In the genomic region with DNA sequence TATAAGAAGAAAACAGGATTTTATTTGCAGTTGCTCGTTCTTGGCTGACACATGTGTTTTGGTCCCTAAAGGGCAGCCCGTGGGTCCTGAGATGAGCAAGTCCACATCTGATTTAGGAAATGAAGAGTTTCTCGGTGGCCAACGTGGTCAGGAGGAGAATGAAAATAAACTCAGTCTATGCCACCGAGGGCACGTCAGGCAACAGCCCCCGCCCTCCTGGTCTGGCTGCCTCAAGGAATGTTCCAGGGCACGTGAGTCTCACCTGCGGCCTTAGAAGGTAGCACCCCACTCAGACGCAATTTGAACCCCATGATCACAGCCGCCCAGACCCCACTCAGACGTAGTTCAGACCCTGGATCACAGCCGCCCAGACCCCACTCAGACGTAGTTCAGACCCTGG, we compare ENCODE assay signal across 26 cellular contexts.
A peak's percentile ranks its signal among the peaks of the same experiment; 100 is the strongest.
DNase-seq lines count a peak whose midpoint lies in the region; ATAC-seq, FAIRE-seq and TF ChIP-seq lines count a peak whose summit lies in the region.
"Had no signal": no experiment of that assay in that cellular context is flagged by ENCODE, and none has a peak within 500 bp of the region (broad histone marks: within the 10 kb centered on the region; RNA-seq: fewer than 3 reads in every experiment).

No MANE protein-coding gene starts in this region.

- DNase-seq in activated effector memory CD4-positive, alpha-beta T cell treated with anti-CD3 and anti-CD28 coated beads, Interleukin-2, amount 50 U/mL, for 16 hours: peak; percentile 30
- DNase-seq in activated effector memory CD4-positive, alpha-beta T cell treated with Interleukin-2 at 50 U/mL for 16 hours: no peak
- DNase-seq in GM12878 (ENCODE audit: low read depth, low spot score) (no peak), posterior vena cava (ENCODE audit: low spot score) (peak; percentile 47), OCI-M2 (lab: John Stamatoyannopoulos, UW; ENCODE audit: unreplicated experiment) (no peak), type B pancreatic cell (ENCODE audit: extremely low spot score, unreplicated experiment) (no peak), hippocampal formation (lab: John Stamatoyannopoulos, UW) (no peak), HAP-1 (ENCODE audit: low spot score in 2 of 2) (no peak)
- DNase-seq: Caco-2; CD8-positive, alpha-beta T cell; EL; GDM1; GM23248; H7; KBM-7; NCI-H1105 treated with DMSO at 0.1 percent for 48 hours; NCI-H146; NCI-H1930; NCI-H2227 treated with DMSO at 0.1 percent for 48 hours; NCI-H526 treated with DMSO at 0.1 percent for 48 hours; OCI-M1; SK-N-SH had no signal

- ATAC-seq in GM12878: peak; percentile 51
- ATAC-seq: CD8-positive, alpha-beta T cell had no signal

- no peaks in the 10 kb centered on the region for H3K9me3 Mint-ChIP-seq in type B pancreatic cell
- H3K9me3 Mint-ChIP-seq: CD8-positive, alpha-beta T cell had no signal

- H3K4me3 Mint-ChIP-seq in type B pancreatic cell: no peak overlapping the region
- H3K4me3 Mint-ChIP-seq: B cell; CD8-positive, alpha-beta T cell had no signal

- TF ChIP-seq CTCF in GM12878 (IDR thresholded peaks at IDR 0.05 in 2 of 3, conservative IDR thresholded peaks at IDR 0.05 in 1 of 3; ENCODE audit: control insufficient read depth in 2 of 3, extremely low read depth in 1 of 3, insufficient read depth in 1 of 3, low read depth in 3 of 3, low read length in 3 of 3): no peak
- no peak for TF ChIP-seq CTCF in type B pancreatic cell (conservative IDR thresholded peaks at IDR 0.05)

- H3K27ac ChIP-seq in GM12878 (ENCODE audit: control insufficient read depth, insufficient read depth): no peak overlapping the region
- H3K27ac ChIP-seq: 22Rv1, C4-2B, GM23248 had no signal

- BruUV-seq in GM12878 (replicated peaks; lab: Mats Ljungman, UMichigan): no TSS peak

- H3K9ac ChIP-seq in GM12878 (ENCODE audit: control insufficient read depth, insufficient read depth, low read length): no peak overlapping the region
- H3K9ac ChIP-seq: GM23248, SK-N-SH had no signal

- POLR2A ChIA-PET in GM12878 (lab: Charles Lee): no interaction called here

- CTCF ChIA-PET in GM12878 (lab: Yijun Ruan, JAX): no interaction called here

- H3K4me3 ChIP-seq in GM12878: no peak overlapping the region
- H3K4me3 ChIP-seq in HAP-1: no peak overlapping the region
- H3K4me3 ChIP-seq: GM23248 had no signal

- H3K79me2 ChIP-seq in GM12878 (ENCODE audit: control insufficient read depth, insufficient read depth, low read length): no peaks in the 10 kb centered on the region

- WGBS in GM12878 (ENCODE audit: insufficient coverage, insufficient replicate concordance, low lambda C conversion rate, missing lambda C conversion rate): 37% methylated on average over 14 of the region's 14 CpGs

- no peak overlapping the region for H3K27ac Mint-ChIP-seq in type B pancreatic cell
- H3K27ac Mint-ChIP-seq: B cell; CD8-positive, alpha-beta T cell had no signal

- H3K4me2 ChIP-seq in GM12878 (ENCODE audit: control insufficient read depth, insufficient read depth): no peak overlapping the region
- H3K4me2 ChIP-seq: SK-N-SH had no signal

- no peaks in the 10 kb centered on the region for H4K20me1 ChIP-seq in GM12878 (ENCODE audit: control insufficient read depth, insufficient read depth)

- SMC1A ChIA-PET in GM12878 (lab: Charles Lee; ENCODE audit: uncharacterized antibody, unreplicated experiment): interaction anchor here (1.0 kb wide), 1 partner anchor 120 kb away, joined by 4 read pairs; no protein-coding TSS in a partner anchor

- intact Hi-C loops in GM12878 (cut with micrococcal nuclease; ENCODE audit: unreplicated experiment) (no loop called here), posterior vena cava (cut with DNase I) (no loop called here)

- no peak for TF ChIP-seq EP300 in GM12878 (IDR thresholded peaks at IDR 0.05; ENCODE audit: borderline replicate concordance in 1 of 2, control insufficient read depth in 1 of 2, low read depth in 2 of 2, low read length in 2 of 2)

- in situ Hi-C loops in GM12878 (cut with MboI) (no loop called here), HAP-1 (cut with MboI; ENCODE audit: low sequenced_read_pairs) (no loop called here)

- H3K27me3 ChIP-seq in GM12878 (replicated peaks in 1 of 2; ENCODE audit: control insufficient read depth in 2 of 2, insufficient read depth in 2 of 2, low read length in 1 of 2): no peaks in the 10 kb centered on the region
- no peaks in the 10 kb centered on the region for H3K27me3 ChIP-seq in HAP-1 (ENCODE audit: low read depth)

- no peaks in the 10 kb centered on the region for H3K9me3 ChIP-seq in GM12878 (replicated peaks; ENCODE audit: control insufficient read depth, insufficient read depth, low read length)
- no peaks in the 10 kb centered on the region for H3K9me3 ChIP-seq in HAP-1
- H3K9me3 ChIP-seq: Caco-2 had no signal

- RAD21 ChIA-PET in GM12878 (lab: Charles Lee; ENCODE audit: unreplicated experiment): no interaction called here

- H3K36me3 ChIP-seq in GM12878 (ENCODE audit: control insufficient read depth in 2 of 2, insufficient read depth in 2 of 2, low read length in 1 of 2) (no peaks in the 10 kb centered on the region), HAP-1 (replicated peaks) (no peaks in the 10 kb centered on the region)

- H2AFZ ChIP-seq in GM12878 (ENCODE audit: control insufficient read depth, low read depth, low read length): no peak overlapping the region
- H2AFZ ChIP-seq: GM23248 had no signal

- peaks cover 43% of the 10 kb centered on the region for H3K27me3 Mint-ChIP-seq in type B pancreatic cell

- no peaks in the 10 kb centered on the region for H3K36me3 Mint-ChIP-seq in type B pancreatic cell
- H3K36me3 Mint-ChIP-seq: CD8-positive, alpha-beta T cell had no signal

- TF ChIP-seq RAD21 in GM12878 (IDR thresholded peaks at IDR 0.05; ENCODE audit: insufficient read depth, low read depth, low read length): no peak

- TF ChIP-seq POLR2A in GM12878 (IDR thresholded peaks at IDR 0.05; ENCODE audit: low read depth, low read length): no peak

- H3K4me1 ChIP-seq in GM12878 (ENCODE audit: control insufficient read depth, insufficient read depth, low read length): no peaks in the 10 kb centered on the region
- H3K4me1 ChIP-seq in HAP-1: no peaks in the 10 kb centered on the region
- H3K4me1 ChIP-seq: Caco-2 had no signal

- peaks cover 4% of the 10 kb centered on the region for H3K4me1 Mint-ChIP-seq in type B pancreatic cell (ENCODE audit: unreplicated experiment)
- H3K4me1 Mint-ChIP-seq: B cell had no signal

- FAIRE-seq in GM12878 (lab: Jason Lieb, UNC): no peak
- FAIRE-seq: GM12892 had no signal

TF ChIP-seq in GM12878, 131 proteins besides CTCF, POLR2A, EP300 and RAD21:
- TF ChIP-seq RUNX3 (IDR thresholded peaks at IDR 0.05; ENCODE audit: low read length): 0 out of 2 replicates have a peak, but pooled peaks have one; percentile 10
- TF ChIP-seq STAT1 (conservative IDR thresholded peaks at IDR 0.05): no peak
- TF ChIP-seq MEF2B (IDR thresholded peaks at IDR 0.05; ENCODE audit: partially characterized antibody, poor library complexity, severe bottlenecking): peak; percentile 23
- no peak for TF ChIP-seq NFIC (IDR thresholded peaks at IDR 0.05; ENCODE audit: low read depth, low read length)
- TF ChIP-seq RBBP5 (conservative IDR thresholded peaks at IDR 0.05): no peak
- no peak for TF ChIP-seq POU2F2 (IDR thresholded peaks at IDR 0.05; ENCODE audit: borderline replicate concordance, low read depth, low read length)
- no peak for TF ChIP-seq MTA2 (IDR thresholded peaks at IDR 0.05; ENCODE audit: low read depth)
- TF ChIP-seq NR2C1 (IDR thresholded peaks at IDR 0.05): no peak
- no peak for TF ChIP-seq TCF7 (IDR thresholded peaks at IDR 0.05; ENCODE audit: borderline replicate concordance)
- TF ChIP-seq BMI1 (IDR thresholded peaks at IDR 0.05; ENCODE audit: borderline replicate concordance): no peak
- TF ChIP-seq SUPT20H (IDR thresholded peaks at IDR 0.05; ENCODE audit: borderline replicate concordance, control insufficient read depth, low read depth, low read length): no peak

Comparison
In these comparisons a context has a peak if more than half of its experiments do, and no peak if none do; other contexts are left out.
1. DNase-seq: peak in activated effector memory CD4-positive, alpha-beta T cell treated with anti-CD3 and anti-CD28 coated beads, Interleukin-2, amount 50 U/mL, for 16 hours (single experiment) and posterior vena cava (single experiment); none in activated effector memory CD4-positive, alpha-beta T cell treated with Interleukin-2 at 50 U/mL for 16 hours (single experiment), GM12878 (single experiment), OCI-M2 (single experiment), type B pancreatic cell (single experiment), hippocampal formation (0 of 2) and HAP-1 (0 of 2).